In genomic region chr1:178541829-178542553, GRCh38 we compare ENCODE assay signal across 8 cellular contexts. TPM values are rescaled to one million over a fixed set of nuclear protein-coding genes. Genes with fewer than 3 reads are reported as not detected.
DNase-seq lines count a peak whose midpoint lies in the region; ATAC-seq, FAIRE-seq and TF ChIP-seq lines count a peak whose summit lies in the region.

No MANE protein-coding gene starts in this region.

- no peak for FAIRE-seq in pancreas (lab: Jason Lieb, UNC)

- H3K36me3 ChIP-seq in pancreas: no peaks in the 10 kb centered on the region

- H3K4me1 Mint-ChIP-seq in activated T-helper 1 cell treated with anti-CD3 and anti-CD28 coated beads, Interleukin-12 subunit alpha, Interleukin-12 subunit beta, Interleukin-2, Interleukin-4 antibody, amounts not matched to agents 30 ng/mL and 10 ng/mL and 1 ng/mL, durations not matched to agents 14 hours and 24 hours and 36 hours (ENCODE audit: low read depth): no peaks in the 10 kb centered on the region

- ATAC-seq in HG02798 (IDR thresholded peaks at IDR 0.05; ENCODE audit: poor library complexity, unreplicated experiment): peak; percentile 52
- ATAC-seq in pancreas: peak; percentile 70 to 80 (median 76)

- TF ChIP-seq CTCF in pancreas (IDR thresholded peaks at IDR 0.05): no peak

- peak overlapping the region; percentile 44 to 84 (median 67) for H3K27ac ChIP-seq in pancreas

- no peaks in the 10 kb centered on the region for H3K9me3 Mint-ChIP-seq in activated T-helper 1 cell treated with anti-CD3 and anti-CD28 coated beads, Interleukin-12 subunit alpha, Interleukin-12 subunit beta, Interleukin-2, Interleukin-4 antibody, amounts not matched to agents 30 ng/mL and 10 ng/mL and 1 ng/mL, durations not matched to agents 14 hours and 24 hours and 36 hours

- in situ Hi-C loops in G401 (cut with HindIII; ENCODE audit: low sequenced_read_pairs): no loop called here

- peak; percentile 33 for DNase-seq in activated gamma-delta T cell treated with Interleukin-2 at 50 U/mL for 16 hours
- no peak for DNase-seq in activated gamma-delta T cell (lab: John Stamatoyannopoulos, UW)
- peak; percentile 52 for DNase-seq in NCI-H510A (lab: John Stamatoyannopoulos, UW)
- peak; percentile 35 for DNase-seq in activated T-helper 1 cell treated with anti-CD3 and anti-CD28 coated beads, Interleukin-12 subunit alpha, Interleukin-12 subunit beta, Interleukin-2, Interleukin-4 antibody, amounts not matched to agents 30 ng/mL and 10 ng/mL and 1 ng/mL, durations not matched to agents 14 hours and 24 hours and 36 hours (ENCODE audit: low spot score)
- peak; percentile 25 for DNase-seq in globus pallidus (ENCODE audit: low spot score)
- peak; percentile 66 to 86 (median 74) for DNase-seq in pancreas
- DNase-seq in G401 (ENCODE audit: low spot score): no peak

- peak overlapping the region; percentile 88 for H3K4me3 Mint-ChIP-seq in activated T-helper 1 cell treated with anti-CD3 and anti-CD28 coated beads, Interleukin-12 subunit alpha, Interleukin-12 subunit beta, Interleukin-2, Interleukin-4 antibody, amounts not matched to agents 30 ng/mL and 10 ng/mL and 1 ng/mL, durations not matched to agents 14 hours and 24 hours and 36 hours

- H3K4me3 ChIP-seq in pancreas: peak overlapping the region; percentile 60 to 86 (median 72)

- H3K27me3 ChIP-seq in pancreas: no peaks in the 10 kb centered on the region

- 2% methylated on average over 33 of the region's 33 CpGs for WGBS in pancreas, 2 donors

- no peaks in the 10 kb centered on the region for H3K36me3 Mint-ChIP-seq in activated T-helper 1 cell treated with anti-CD3 and anti-CD28 coated beads, Interleukin-12 subunit alpha, Interleukin-12 subunit beta, Interleukin-2, Interleukin-4 antibody, amounts not matched to agents 30 ng/mL and 10 ng/mL and 1 ng/mL, durations not matched to agents 14 hours and 24 hours and 36 hours (ENCODE audit: low read depth)

- no peaks in the 10 kb centered on the region for H3K4me1 ChIP-seq in pancreas

- intact Hi-C loops in activated T-helper 1 cell treated with anti-CD3 and anti-CD28 coated beads, Interleukin-12 subunit alpha, Interleukin-12 subunit beta, Interleukin-2, Interleukin-4 antibody, amounts not matched to agents 30 ng/mL and 10 ng/mL and 1 ng/mL, durations not matched to agents 14 hours and 24 hours and 36 hours (cut with micrococcal nuclease): loop anchor here (1.0 to 5.0 kb wide), 11 partner anchors 10 to 827 kb away; partner anchors contain the start of genes ABL2, AXDND1, FAM20B and SOAT1
- intact Hi-C loops in pancreas (cut with DNase I): loop anchor here in 2 of 3 donors (5.0 kb wide), 2 partner anchors 210 to 460 kb away; no protein-coding TSS in a partner anchor

- H3K27ac Mint-ChIP-seq in activated T-helper 1 cell treated with anti-CD3 and anti-CD28 coated beads, Interleukin-12 subunit alpha, Interleukin-12 subunit beta, Interleukin-2, Interleukin-4 antibody, amounts not matched to agents 30 ng/mL and 10 ng/mL and 1 ng/mL, durations not matched to agents 14 hours and 24 hours and 36 hours: peak overlapping the region; percentile 80

- H3K27me3 Mint-ChIP-seq in activated T-helper 1 cell treated with anti-CD3 and anti-CD28 coated beads, Interleukin-12 subunit alpha, Interleukin-12 subunit beta, Interleukin-2, Interleukin-4 antibody, amounts not matched to agents 30 ng/mL and 10 ng/mL and 1 ng/mL, durations not matched to agents 14 hours and 24 hours and 36 hours (ENCODE audit: insufficient read depth): no peaks in the 10 kb centered on the region

- H3K9me3 ChIP-seq in pancreas: no peaks in the 10 kb centered on the region

RNA-seq across cellular contexts. Expression of gene TEX35, which starts 29.1 kb away (rescaled TPM):
- total RNA-seq in activated T-helper 1 cell treated with anti-CD3 and anti-CD28 coated beads, Interleukin-12 subunit alpha, Interleukin-12 subunit beta, Interleukin-2, Interleukin-4 antibody, amounts not matched to agents 30 ng/mL and 10 ng/mL and 1 ng/mL, durations not matched to agents 14 hours and 24 hours and 36 hours: not detected in 2 replicates
- total RNA-seq in pancreas: not detected
- polyA plus RNA-seq in pancreas: not detected
- total RNA-seq in G401 (2014; rRNA removed; shearing (Covaris generic)): not detected in 2 replicates

RNA-seq across cellular contexts. Expression of gene CLEC20A, which starts 45.2 kb away (rescaled TPM):
- not detected in 2 replicates for total RNA-seq in activated T-helper 1 cell treated with anti-CD3 and anti-CD28 coated beads, Interleukin-12 subunit alpha, Interleukin-12 subunit beta, Interleukin-2, Interleukin-4 antibody, amounts not matched to agents 30 ng/mL and 10 ng/mL and 1 ng/mL, durations not matched to agents 14 hours and 24 hours and 36 hours
- not detected for total RNA-seq in pancreas
- polyA plus RNA-seq in pancreas: not detected
- not detected in 2 replicates for total RNA-seq in G401 (2014; rRNA removed; shearing (Covaris generic))

Comparison
In these comparisons a context has a peak if more than half of its experiments do, and no peak if none do; other contexts are left out.
1. DNase-seq: peak in activated gamma-delta T cell treated with Interleukin-2 at 50 U/mL for 16 hours (single experiment), NCI-H510A (single experiment), activated T-helper 1 cell treated with anti-CD3 and anti-CD28 coated beads, Interleukin-12 subunit alpha, Interleukin-12 subunit beta, Interleukin-2, Interleukin-4 antibody, amounts not matched to agents 30 ng/mL and 10 ng/mL and 1 ng/mL, durations not matched to agents 14 hours and 24 hours and 36 hours (single experiment), globus pallidus (single experiment) and pancreas (6 of 6); none in activated gamma-delta T cell (single experiment) and G401 (single experiment).